In genomic region chr2:25362564-25363145, GRCh38 we compare ENCODE assay signal across 8 cellular contexts. TPM values are rescaled to one million over a fixed set of nuclear protein-coding genes. Genes with fewer than 3 reads are reported as not detected.
DNase-seq lines count a peak whose midpoint lies in the region; ATAC-seq, FAIRE-seq and TF ChIP-seq lines count a peak whose summit lies in the region.

No MANE protein-coding gene starts in this region.

- no peaks in the 10 kb centered on the region for H3K36me3 ChIP-seq in lung (ENCODE audit: control insufficient read depth in 2 of 2, insufficient read depth in 2 of 2, low read length in 2 of 2)

- ATAC-seq in A549 (no peak), GM19035 (IDR thresholded peaks at IDR 0.05; ENCODE audit: unreplicated experiment) (peak; percentile 67), HG03159 (IDR thresholded peaks at IDR 0.05; ENCODE audit: unreplicated experiment) (peak; percentile 75), T-cell (replicated peaks in 1 of 4) (peak; percentile 48 to 75 (median 58)), lung (ENCODE audit: insufficient read depth, low FRiP score) (peak; percentile 42)
- peak; percentile 91 to 92 for ATAC-seq in stimulated activated naive B cell treated with anti-CD40 and anti-IgM and Interleukin-4, amounts not matched to agents 10 μg/mL and 1 μg/mL and 100 μg/mL, for 72 hours (replicated peaks)

- 88% methylated on average over 19 of the region's 19 CpGs for WGBS in A549 (ENCODE audit: missing lambda C conversion rate)
- 22 to 29% methylated on average over 19 of the region's 19 CpGs for whole genome bisulfite sequencing in lung, 2 donors

- H3K27ac Mint-ChIP-seq in T-cell (peak overlapping the region; percentile 95 to 96), brain (peak overlapping the region in 2 of 5 experiments; percentile 0 to 81)
- H3K27ac Mint-ChIP-seq in stimulated activated naive B cell treated with anti-CD40 and anti-IgM and Interleukin-4, amounts not matched to agents 10 μg/mL and 1 μg/mL and 100 μg/mL, for 72 hours, result peak overlapping the region; percentile 95

- H3K4me3 Mint-ChIP-seq in T-cell (peak overlapping the region; percentile 85 to 92 (median 88)), brain (peak overlapping the region; percentile 1 to 69 (median 56))
- peak overlapping the region; percentile 84 to 86 for H3K4me3 Mint-ChIP-seq in stimulated activated naive B cell treated with anti-CD40 and anti-IgM and Interleukin-4, amounts not matched to agents 10 μg/mL and 1 μg/mL and 100 μg/mL, for 72 hours

- no peaks in the 10 kb centered on the region for H3K9me3 ChIP-seq in A549
- no peaks in the 10 kb centered on the region for H3K9me3 ChIP-seq in lung (ENCODE audit: control insufficient read depth in 2 of 2, insufficient read depth in 1 of 2, low read length in 1 of 2)

- peak overlapping the region; percentile 81 for H3K4me2 ChIP-seq in A549

- H3K36me3 Mint-ChIP-seq in T-cell (no peaks in the 10 kb centered on the region), brain (no peaks in the 10 kb centered on the region)
- H3K36me3 Mint-ChIP-seq in stimulated activated naive B cell treated with anti-CD40 and anti-IgM and Interleukin-4, amounts not matched to agents 10 μg/mL and 1 μg/mL and 100 μg/mL, for 72 hours, result no peaks in the 10 kb centered on the region

- H3K27ac ChIP-seq in A549 (peak overlapping the region; percentile 58 to 79), lung (ENCODE audit: low read depth in 1 of 2, low read length in 1 of 2) (peak overlapping the region; percentile 11 to 62)

- TF ChIP-seq CTCF in A549 (IDR thresholded peaks at IDR 0.05) (no peak), brain (conservative IDR thresholded peaks at IDR 0.05) (no peak), lung (IDR thresholded peaks at IDR 0.05; ENCODE audit: control extremely low read depth, extremely low read depth) (no peak)

- TF ChIP-seq RAD21 in A549 (conservative IDR thresholded peaks at IDR 0.05 in 1 of 2, IDR thresholded peaks at IDR 0.05 in 1 of 2), result no peak

- TF ChIP-seq POLR2A in A549 (IDR thresholded peaks at IDR 0.05; ENCODE audit: low read length), result no peak

- POLR2A ChIA-PET in A549 (lab: Yijun Ruan, JAX) (interaction anchor here (0.9 to 1.3 kb wide), 2 partner anchors 13 to 21 kb away, joined by 3 to 4 read pairs; partner anchors contain the start of gene DNMT3A), T-cell (lab: Charles Lee) (interaction anchor here (0.5 to 1.1 kb wide), 6 partner anchors 10 to 1907 kb away, joined by 3 to 17 read pairs (median 4); no protein-coding TSS in a partner anchor)

- H3K4me3 ChIP-seq in A549 (peak overlapping the region; percentile 30), lung (no peak overlapping the region)

- H3K4me1 Mint-ChIP-seq in T-cell (peaks cover 15 to 26% (median 25%) of the 10 kb centered on the region in 3 donors), brain (peaks cover 20% of the 10 kb centered on the region)
- H3K4me1 Mint-ChIP-seq in stimulated activated naive B cell treated with anti-CD40 and anti-IgM and Interleukin-4, amounts not matched to agents 10 μg/mL and 1 μg/mL and 100 μg/mL, for 72 hours, result peaks cover 39 to 55% of the 10 kb centered on the region in 2 donors

- no peaks in the 10 kb centered on the region for H3K27me3 Mint-ChIP-seq in T-cell
- no peaks in the 10 kb centered on the region for H3K27me3 Mint-ChIP-seq in brain
- no peaks in the 10 kb centered on the region for H3K27me3 Mint-ChIP-seq in stimulated activated naive B cell treated with anti-CD40 and anti-IgM and Interleukin-4, amounts not matched to agents 10 μg/mL and 1 μg/mL and 100 μg/mL, for 72 hours

- no peak for TF ChIP-seq EP300 in A549 (IDR thresholded peaks at IDR 0.05)

- FAIRE-seq in A549 (lab: Jason Lieb, UNC) (peak; percentile 86), urothelium cell line (lab: Jason Lieb, UNC) (no peak)

- H3K27me3 ChIP-seq in lung (ENCODE audit: control insufficient read depth, insufficient read depth), result no peaks in the 10 kb centered on the region

- H3K9me3 Mint-ChIP-seq in T-cell, result no peaks in the 10 kb centered on the region
- H3K9me3 Mint-ChIP-seq in brain, result peaks cover 0 to 7% (median 0%) of the 10 kb centered on the region in 5 experiments
- no peaks in the 10 kb centered on the region for H3K9me3 Mint-ChIP-seq in stimulated activated naive B cell treated with anti-CD40 and anti-IgM and Interleukin-4, amounts not matched to agents 10 μg/mL and 1 μg/mL and 100 μg/mL, for 72 hours

- H3K4me1 ChIP-seq in A549 (peaks cover 7% of the 10 kb centered on the region; the same call in 2 of the 3 replicates), lung (ENCODE audit: control insufficient read depth in 2 of 2, insufficient read depth in 2 of 2, low read length in 2 of 2) (peaks cover 0 to 2% of the 10 kb centered on the region in 2 donors)

- no peak for DNase-seq in A549 (ENCODE audit: low read depth in 1 of 2, low spot score in 1 of 2)
- DNase-seq in T-cell, result peak; percentile 37 to 80 (median 58)
- peak; percentile 51 for DNase-seq in lung (ENCODE audit: low spot score)
- peak; percentile 87 for DNase-seq in stimulated activated naive B cell treated with anti-CD40 and anti-IgM and Interleukin-4, amounts not matched to agents 10 μg/mL and 1 μg/mL and 100 μg/mL, for 72 hours
- DNase-seq in urothelium cell line (ENCODE audit: low spot score), result no peak

- CTCF ChIA-PET in A549 (lab: Yijun Ruan, JAX) (interaction anchor here (0.6 to 3.0 kb wide), 58 partner anchors 10 to 337 kb away, joined by 3 to 62 read pairs (median 4); partner anchors contain the start of gene DNMT3A), T-cell (lab: Charles Lee) (interaction anchor here (0.6 to 2.5 kb wide), 35 partner anchors 9 to 1689 kb away, joined by 3 to 55 read pairs (median 4); partner anchors contain the start of genes AGBL5 (in 1 of the 2), CENPO (in 1 of the 2), DNMT3A (in 1 of the 2) and EFR3B (in 1 of the 2))

TF ChIP-seq in A549, 52 proteins besides CTCF, POLR2A, EP300 and RAD21:
- no peak for TF ChIP-seq HOXB5 (CRISPR knock-in tag; IDR thresholded peaks at IDR 0.05)
- no peak for TF ChIP-seq E2F6 (IDR thresholded peaks at IDR 0.05; ENCODE audit: borderline replicate concordance, low read depth)
- no peak for TF ChIP-seq TP53 (CRISPR knock-in tag; IDR thresholded peaks at IDR 0.05)
- no peak for TF ChIP-seq TFCP2L1 (CRISPR knock-in tag; IDR thresholded peaks at IDR 0.05)
- TF ChIP-seq RCOR1 (IDR thresholded peaks at IDR 0.05; ENCODE audit: low read depth, low read length), result no peak
- no peak for TF ChIP-seq ZC3H11A (IDR thresholded peaks at IDR 0.05)
- TF ChIP-seq POLR2AphosphoS2 (conservative IDR thresholded peaks at IDR 0.05; ENCODE audit: low read length), result no peak
- no peak for TF ChIP-seq FOSB (CRISPR knock-in tag; IDR thresholded peaks at IDR 0.05)
- TF ChIP-seq USF2 (IDR thresholded peaks at IDR 0.05), result no peak
- no peak for TF ChIP-seq KDM1A (IDR thresholded peaks at IDR 0.05; ENCODE audit: low read depth)
- TF ChIP-seq GATA3 (IDR thresholded peaks at IDR 0.05; ENCODE audit: borderline replicate concordance), result no peak
- no peak for TF ChIP-seq ZFP36 (IDR thresholded peaks at IDR 0.05; ENCODE audit: borderline replicate concordance, partially characterized antibody)
- TF ChIP-seq RNF2 (IDR thresholded peaks at IDR 0.05; ENCODE audit: borderline replicate concordance, low read depth), result no peak

RNA-seq across cellular contexts. Expression of gene DNMT3A, which starts 20.9 kb away (rescaled TPM):
- polyA plus RNA-seq in A549 (2011; rRNA removed), result 4.4 and 5.7 TPM in 2 replicates
- 2.3 and 4.0 TPM in 2 replicates for polyA plus RNA-seq in A549 (2012; cell fraction: cytosol; rRNA removed)
- polyA plus RNA-seq in A549 (2012; cell fraction: nucleus; rRNA removed), result 8.3 and 13.3 TPM in 2 replicates
- 8.1 to 12.2 TPM (median 11.9 TPM) in 3 replicates for polyA plus RNA-seq in A549 (2017; fragmentation: RNase III; extraction: RNeasy Plus Mini Kit Qiagen cat#74134 plus additional on column Dnase treatment)
- polyA minus RNA-seq in A549 (2011; rRNA and poly(A)+ RNA removed), result 16.5 and 23.3 TPM in 2 replicates
- total RNA-seq in T-cell, result 100 to 1,000 TPM in 1 of 5 donors, 10 to 100 TPM in 4; 78.7 to 125 (median 93.2) TPM
- 27.7 TPM for polyA plus RNA-seq in brain (ENCODE audit: insufficient read depth, low read depth, low replicate concordance)
- total RNA-seq in lung, result 10 to 100 TPM; 41.2 to 61.0 TPM
- polyA plus RNA-seq in lung, result 10 to 100 TPM in 1 of 2 donors, 1 to 10 TPM in 1; 9.2 to 12.6 TPM

Comparison
In these comparisons a context has a peak if more than half of its experiments do, and no peak if none do; other contexts are left out.
1. ATAC-seq: peak in GM19035 (single experiment), HG03159 (single experiment), T-cell (4 of 4), lung (single experiment) and stimulated activated naive B cell treated with anti-CD40 and anti-IgM and Interleukin-4, amounts not matched to agents 10 μg/mL and 1 μg/mL and 100 μg/mL, for 72 hours (2 of 2); none in A549 (0 of 2).
2. DNase-seq: peak in T-cell (34 of 34), lung (single experiment) and stimulated activated naive B cell treated with anti-CD40 and anti-IgM and Interleukin-4, amounts not matched to agents 10 μg/mL and 1 μg/mL and 100 μg/mL, for 72 hours (single experiment); none in A549 (0 of 2) and urothelium cell line (single experiment).
3. Peak in every context shown above with its lines, with median percentiles within 50 percentile points of each other: H3K4me3 Mint-ChIP-seq.